Comparison of ENCODE assay signal across 10 cellular contexts in the genomic region with DNA sequence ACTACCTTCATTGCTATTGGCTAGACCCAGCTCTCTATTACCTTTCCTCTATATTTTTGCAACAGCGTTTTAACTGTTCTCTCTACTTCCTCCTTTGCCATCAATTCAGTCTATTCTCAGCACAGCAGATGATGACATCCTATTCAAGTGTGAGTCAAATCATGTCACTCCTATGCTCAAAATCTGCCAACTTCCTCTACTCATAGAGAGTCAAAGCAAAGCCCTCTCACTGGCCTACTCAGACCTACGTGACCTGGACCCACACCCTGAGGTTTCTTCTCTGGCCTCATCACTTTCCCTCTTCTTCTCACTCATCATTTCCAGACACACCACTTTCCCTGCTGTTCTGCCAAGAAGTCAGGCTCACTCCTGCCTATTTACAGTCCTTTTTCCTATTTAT.
DNase-seq lines count a peak whose midpoint lies in the region; ATAC-seq and TF ChIP-seq lines count a peak whose summit lies in the region.
"Had no signal": no experiment of that assay in that cellular context is flagged by ENCODE, and none has a peak within 500 bp of the region (broad histone marks: within the 10 kb centered on the region; RNA-seq: fewer than 3 reads in every experiment).

No MANE protein-coding gene starts in this region.

- dilution Hi-C loops in mammary epithelial cell (cut with HindIII; ENCODE audit: low sequenced_read_pairs) = no loop called here

- in situ Hi-C loops in mammary epithelial cell (cut with MboI; ENCODE audit: low sequenced_read_pairs in 2 of 2) (no loop called here), GM13977 (cut with MboI; ENCODE audit: low pct_unique_long_range_greater_than_20kb, low sequenced_read_pairs, unreplicated experiment) (no loop called here)

- H3K36me3 Mint-ChIP-seq in MCF 10A (ENCODE audit: insufficient read depth, unreplicated experiment) = no peaks in the 10 kb centered on the region

- 75% methylated on average over 2 of the region's 2 CpGs for WGBS in mammary epithelial cell (ENCODE audit: low coverage, missing lambda C conversion rate)
- WGBS in sigmoid colon, 2 donors = 33 to 56% methylated on average over 2 of the region's 2 CpGs

- no peak overlapping the region for H3K4me3 Mint-ChIP-seq in MCF 10A (ENCODE audit: unreplicated experiment)
- no peak overlapping the region for H3K4me3 Mint-ChIP-seq in stimulated activated naive CD8-positive, alpha-beta T cell treated with anti-CD3 and anti-CD28 coated beads, Interleukin-15, amount 100 ng/mL, for 72 hours

- intact Hi-C loops in MCF 10A (cut with micrococcal nuclease) = no loop called here
- intact Hi-C loops in breast epithelium (cut with DNase I; ENCODE audit: low total_unique reads) = no loop called here
- intact Hi-C loops in mammary epithelial cell (cut with micrococcal nuclease) = no loop called here
- intact Hi-C loops in sigmoid colon (cut with DNase I) = no loop called here

- no peaks in the 10 kb centered on the region for H3K27me3 ChIP-seq in breast epithelium
- no peaks in the 10 kb centered on the region for H3K27me3 ChIP-seq in mammary epithelial cell (ENCODE audit: insufficient read depth, low read length)
- H3K27me3 ChIP-seq in sigmoid colon = no peaks in the 10 kb centered on the region

- H2AFZ ChIP-seq in mammary epithelial cell (ENCODE audit: low read depth, low read length) = no peak overlapping the region

- no peaks in the 10 kb centered on the region for H3K4me1 ChIP-seq in breast epithelium
- H3K4me1 ChIP-seq in mammary epithelial cell (ENCODE audit: insufficient read depth, low read length) = peaks cover 7% of the 10 kb centered on the region
- H3K4me1 ChIP-seq in sigmoid colon = no peaks in the 10 kb centered on the region

- H3K9me3 ChIP-seq in breast epithelium (no peaks in the 10 kb centered on the region), mammary epithelial cell (replicated peaks; ENCODE audit: insufficient read depth, low read length) (no peaks in the 10 kb centered on the region), sigmoid colon (no peaks in the 10 kb centered on the region)

- no peaks in the 10 kb centered on the region for H3K79me2 ChIP-seq in mammary epithelial cell (ENCODE audit: insufficient read depth, low read length)

- H3K27ac ChIP-seq in breast epithelium = no peak overlapping the region
- H3K27ac ChIP-seq in mammary epithelial cell (ENCODE audit: insufficient read depth, low read depth, low read length) = no peak overlapping the region
- no peak overlapping the region for H3K27ac ChIP-seq in sigmoid colon
- H3K27ac ChIP-seq: coronary artery had no signal

- BruUV-seq in MCF 10A (replicated peaks; lab: Mats Ljungman, UMichigan) (no TSS peak), mammary epithelial cell (replicated peaks; lab: Mats Ljungman, UMichigan) (no TSS peak)

- peak; percentile 84 for ATAC-seq in HG03520 (IDR thresholded peaks at IDR 0.05; ENCODE audit: unreplicated experiment)
- peak; percentile 82 for ATAC-seq in stimulated activated naive CD8-positive, alpha-beta T cell treated with anti-CD3 and anti-CD28 coated beads, Interleukin-15, amount 100 ng/mL, for 72 hours

- TF ChIP-seq CTCF in MCF 10A (IDR thresholded peaks at IDR 0.05; ENCODE audit: unreplicated experiment) = no peak
- no peak for TF ChIP-seq CTCF in breast epithelium (IDR thresholded peaks at IDR 0.05)
- TF ChIP-seq CTCF in mammary epithelial cell (conservative IDR thresholded peaks at IDR 0.05 in 1 of 2, IDR thresholded peaks at IDR 0.05 in 1 of 2; ENCODE audit: extremely low read depth in 1 of 2, insufficient read depth in 1 of 2, low read depth in 1 of 2, low read length in 2 of 2) = no peak
- no peak for TF ChIP-seq CTCF in GM13977 (IDR thresholded peaks at IDR 0.05; ENCODE audit: extremely low read depth, insufficient read depth, missing control alignments)
- no peak for TF ChIP-seq CTCF in sigmoid colon (IDR thresholded peaks at IDR 0.05)

- peaks cover 16% of the 10 kb centered on the region for H3K4me1 Mint-ChIP-seq in MCF 10A (ENCODE audit: insufficient read depth, unreplicated experiment)
- H3K4me1 Mint-ChIP-seq in stimulated activated naive CD8-positive, alpha-beta T cell treated with anti-CD3 and anti-CD28 coated beads, Interleukin-15, amount 100 ng/mL, for 72 hours = no peaks in the 10 kb centered on the region

- no peak overlapping the region for H3K4me3 ChIP-seq in breast epithelium
- H3K4me3 ChIP-seq in mammary epithelial cell (replicated peaks in 1 of 3; ENCODE audit: insufficient read depth in 1 of 3, low read depth in 2 of 3, low read length in 3 of 3) = no peak overlapping the region
- no peak overlapping the region for H3K4me3 ChIP-seq in sigmoid colon
- H3K4me3 ChIP-seq: coronary artery had no signal

- H3K27ac Mint-ChIP-seq in MCF 10A (ENCODE audit: low read depth, unreplicated experiment) = no peak overlapping the region
- H3K27ac Mint-ChIP-seq in stimulated activated naive CD8-positive, alpha-beta T cell treated with anti-CD3 and anti-CD28 coated beads, Interleukin-15, amount 100 ng/mL, for 72 hours = peak overlapping the region in 1 of 2 donors; percentile 34

- H3K27me3 Mint-ChIP-seq in MCF 10A (ENCODE audit: insufficient read depth, unreplicated experiment) = no peaks in the 10 kb centered on the region
- no peaks in the 10 kb centered on the region for H3K27me3 Mint-ChIP-seq in stimulated activated naive CD8-positive, alpha-beta T cell treated with anti-CD3 and anti-CD28 coated beads, Interleukin-15, amount 100 ng/mL, for 72 hours

- DNase-seq in MCF 10A (ENCODE audit: unreplicated experiment) (peak; percentile 64), breast epithelium (ENCODE audit: low spot score in 2 of 2) (no peak), mammary epithelial cell (peak; percentile 42), GM13977 (ENCODE audit: low spot score) (no peak), DMS114 treated with DMSO at 0.1 percent for 48 hours (lab: John Stamatoyannopoulos, UW; ENCODE audit: unreplicated experiment) (no peak), sigmoid colon (no peak)
- peak in 1 of 2 donors; percentile 14 for DNase-seq in stimulated activated naive CD8-positive, alpha-beta T cell treated with anti-CD3 and anti-CD28 coated beads, Interleukin-15, amount 100 ng/mL, for 72 hours
- DNase-seq: islet precursor cell had no signal

- H3K9me3 Mint-ChIP-seq in MCF 10A (ENCODE audit: unreplicated experiment) = no peaks in the 10 kb centered on the region
- H3K9me3 Mint-ChIP-seq in stimulated activated naive CD8-positive, alpha-beta T cell treated with anti-CD3 and anti-CD28 coated beads, Interleukin-15, amount 100 ng/mL, for 72 hours = no peaks in the 10 kb centered on the region

- H4K20me1 ChIP-seq in mammary epithelial cell (ENCODE audit: insufficient read depth, low read length) = no peaks in the 10 kb centered on the region

- H3K36me3 ChIP-seq in breast epithelium (no peaks in the 10 kb centered on the region), mammary epithelial cell (ENCODE audit: insufficient read depth, low read length) (no peaks in the 10 kb centered on the region), sigmoid colon (no peaks in the 10 kb centered on the region)

- TF ChIP-seq POLR2A in breast epithelium (IDR thresholded peaks at IDR 0.05) (no peak), sigmoid colon (IDR thresholded peaks at IDR 0.05) (no peak)

- H3K9ac ChIP-seq in mammary epithelial cell (ENCODE audit: insufficient read depth, low read length) = no peak overlapping the region

- POLR2A ChIA-PET in MCF 10A (lab: Yijun Ruan, JAX) = no interaction called here

- no peak for TF ChIP-seq EP300 in sigmoid colon (IDR thresholded peaks at IDR 0.05)

- H3K4me2 ChIP-seq in mammary epithelial cell (ENCODE audit: insufficient read depth, low read depth, low read length) = no peak overlapping the region

- CTCF ChIA-PET in MCF 10A (lab: Yijun Ruan, JAX) (no interaction called here), mammary epithelial cell (lab: Charles Lee; ENCODE audit: low non-redundant PET) (no interaction called here)

Comparison
In these comparisons a context has a peak if more than half of its experiments do, and no peak if none do; other contexts are left out.
1. DNase-seq: peak in MCF 10A (single experiment) and mammary epithelial cell (single experiment); none in breast epithelium (0 of 2), GM13977 (single experiment), DMS114 treated with DMSO at 0.1 percent for 48 hours (single experiment) and sigmoid colon (single experiment).